Comparison of ENCODE assay signal across 18 cellular contexts in the genomic region with DNA sequence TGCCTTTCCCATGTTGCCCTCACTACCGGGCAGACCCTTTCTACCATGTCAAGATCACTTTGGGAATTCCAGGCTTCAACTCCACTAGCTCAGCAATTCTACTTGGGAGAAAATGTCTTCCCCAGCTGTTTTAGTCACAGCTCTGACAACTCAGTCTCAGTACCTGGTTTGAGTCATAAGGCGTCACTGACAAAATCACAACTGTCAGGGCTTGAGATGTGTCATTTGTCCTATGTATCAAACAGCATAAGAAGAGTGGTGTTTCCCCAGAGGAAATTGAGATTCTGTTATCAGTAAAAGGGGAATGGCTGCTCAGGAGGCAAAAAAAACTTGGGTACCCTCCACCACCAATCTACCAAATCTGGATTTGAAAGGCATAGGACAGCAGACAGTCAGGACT.
DNase-seq lines count a peak whose midpoint lies in the region; ATAC-seq lines count a peak whose summit lies in the region.
"Had no signal": no experiment of that assay in that cellular context is flagged by ENCODE, and none has a peak within 500 bp of the region (broad histone marks: within the 10 kb centered on the region; RNA-seq: fewer than 3 reads in every experiment).

No MANE protein-coding gene starts in this region.

- H3K27me3 Mint-ChIP-seq in activated naive CD4-positive, alpha-beta T cell treated with anti-CD3 and anti-CD28 coated beads for 36 hours (ENCODE audit: low read depth): no peaks in the 10 kb centered on the region
- no peaks in the 10 kb centered on the region for H3K27me3 Mint-ChIP-seq in activated T-helper 17 cell treated with anti-CD3 and anti-CD28 coated beads, Interleukin-2, amount 50 U/mL, for 72 hours
- H3K27me3 Mint-ChIP-seq: CD4-positive, alpha-beta T cell had no signal

- H3K4me1 Mint-ChIP-seq in activated naive CD4-positive, alpha-beta T cell treated with anti-CD3 and anti-CD28 coated beads for 36 hours (ENCODE audit: low read depth): peaks cover 11% of the 10 kb centered on the region
- peaks cover 7% of the 10 kb centered on the region for H3K4me1 Mint-ChIP-seq in activated T-helper 17 cell treated with anti-CD3 and anti-CD28 coated beads, Interleukin-2, amount 50 U/mL, for 72 hours

- peaks cover 5% of the 10 kb centered on the region for H3K36me3 Mint-ChIP-seq in activated naive CD4-positive, alpha-beta T cell treated with anti-CD3 and anti-CD28 coated beads for 36 hours (ENCODE audit: low read depth)
- no peaks in the 10 kb centered on the region for H3K36me3 Mint-ChIP-seq in activated T-helper 17 cell treated with anti-CD3 and anti-CD28 coated beads, Interleukin-2, amount 50 U/mL, for 72 hours (ENCODE audit: low read depth)

- peak; percentile 55 for ATAC-seq in GM18508 (IDR thresholded peaks at IDR 0.05; ENCODE audit: insufficient read depth, unreplicated experiment)
- ATAC-seq in GM21717 (IDR thresholded peaks at IDR 0.05; ENCODE audit: unreplicated experiment): peak; percentile 59
- ATAC-seq in activated T-helper 17 cell treated with anti-CD3 and anti-CD28 coated beads, Interleukin-2, amount 50 U/mL, for 72 hours (replicated peaks): peak; percentile 99
- ATAC-seq in GM18909 (IDR thresholded peaks at IDR 0.05; ENCODE audit: poor library complexity, unreplicated experiment): no peak

- H3K4me3 Mint-ChIP-seq in activated naive CD4-positive, alpha-beta T cell treated with anti-CD3 and anti-CD28 coated beads for 36 hours: no peak overlapping the region
- peak overlapping the region; percentile 14 for H3K4me3 Mint-ChIP-seq in activated T-helper 17 cell treated with anti-CD3 and anti-CD28 coated beads, Interleukin-2, amount 50 U/mL, for 72 hours
- H3K4me3 Mint-ChIP-seq: CD4-positive, alpha-beta T cell had no signal

- peaks cover 4% of the 10 kb centered on the region for H3K9me3 Mint-ChIP-seq in activated naive CD4-positive, alpha-beta T cell treated with anti-CD3 and anti-CD28 coated beads for 36 hours
- H3K9me3 Mint-ChIP-seq in activated T-helper 17 cell treated with anti-CD3 and anti-CD28 coated beads, Interleukin-2, amount 50 U/mL, for 72 hours: peaks cover 5% of the 10 kb centered on the region

- intact Hi-C loops in activated naive CD4-positive, alpha-beta T cell treated with anti-CD3 and anti-CD28 coated beads for 36 hours (cut with micrococcal nuclease): loop anchor here (1.0 to 10.0 kb wide), 11 partner anchors 161 to 1776 kb away; no protein-coding TSS in a partner anchor

- peak; percentile 67 for DNase-seq in activated naive CD4-positive, alpha-beta T cell treated with anti-CD3 and anti-CD28 coated beads for 36 hours
- DNase-seq in activated naive CD4-positive, alpha-beta T cell treated with Interleukin-2 at 50 U/mL for 16 hours: no peak
- DNase-seq in NCI-H2081 treated with DMSO at 0.1 percent for 48 hours (lab: John Stamatoyannopoulos, UW): no peak
- DNase-seq: ACHN; CD4-positive, alpha-beta T cell; DMS79 treated with DMSO at 0.1 percent for 48 hours; IMR-90; Kasumi-1; NCI-H1105 treated with DMSO at 0.1 percent for 48 hours; NCI-H187 treated with DMSO at 0.1 percent for 48 hours; NCI-H2171; NCI-H446 treated with DMSO at 0.1 percent for 48 hours; NCI-H748 treated with DMSO at 0.1 percent for 48 hours; PC-9 had no signal

- CTCF ChIA-PET in activated naive CD4-positive, alpha-beta T cell treated with anti-CD3 and anti-CD28 coated beads for 36 hours (lab: Charles Lee): interaction anchor here (0.7 kb wide), 1 partner anchor 426 kb away, joined by 3 read pairs; no protein-coding TSS in a partner anchor

- no peak overlapping the region for H3K27ac Mint-ChIP-seq in activated naive CD4-positive, alpha-beta T cell treated with anti-CD3 and anti-CD28 coated beads for 36 hours
- H3K27ac Mint-ChIP-seq in activated T-helper 17 cell treated with anti-CD3 and anti-CD28 coated beads, Interleukin-2, amount 50 U/mL, for 72 hours: peak overlapping the region; percentile 66
- H3K27ac Mint-ChIP-seq: CD4-positive, alpha-beta T cell had no signal
